Comparison of ENCODE assay signal across 8 cellular contexts in the genomic region with DNA sequence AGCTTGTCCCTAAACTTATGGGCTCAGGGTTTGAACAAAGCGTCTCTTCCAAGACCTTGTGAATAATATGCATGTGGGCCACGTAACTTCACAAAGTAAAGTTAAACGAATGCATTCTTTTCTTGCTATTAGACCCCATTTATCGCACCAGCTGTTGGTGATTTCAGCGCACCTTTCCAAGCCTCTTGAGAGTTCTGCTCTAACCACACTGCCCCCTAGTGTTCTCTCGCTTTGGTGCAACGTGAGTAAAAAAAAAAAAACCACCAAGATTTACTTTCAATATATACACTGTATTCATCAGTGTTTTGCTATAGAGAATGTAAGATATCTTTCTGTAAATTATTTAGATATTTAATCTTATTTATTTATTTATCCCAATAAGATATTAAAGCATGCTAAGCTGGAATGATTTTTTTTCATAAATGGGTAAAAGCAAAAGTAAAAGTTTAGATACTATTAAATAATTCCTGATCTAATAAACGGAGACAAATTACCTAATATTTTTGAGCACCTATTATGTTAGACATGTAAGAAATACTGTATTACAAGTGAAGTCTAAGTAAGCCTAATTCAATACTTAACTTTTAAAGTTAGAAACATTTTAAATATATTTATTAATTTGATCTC.
DNase-seq lines count a peak whose midpoint lies in the region; ATAC-seq, FAIRE-seq and TF ChIP-seq lines count a peak whose summit lies in the region.

No MANE protein-coding gene starts in this region.

- WGBS in lung, 2 donors = 20 to 25% methylated on average over 8 of the region's 8 CpGs

- DNase-seq in NCI-H2107 (lab: John Stamatoyannopoulos, UW) (peak; percentile 50), WERI-Rb-1 (peak; percentile 53), colonic mucosa (peak; percentile 62), lung (ENCODE audit: low spot score) (peak; percentile 57), DMS153 (lab: John Stamatoyannopoulos, UW) (no peak)
- peak; percentile 21 for DNase-seq in stimulated activated CD8-positive, alpha-beta memory T cell treated with anti-CD3 and anti-CD28 coated beads, Interleukin-4, amount 100 ng/mL, for 24 hours (ENCODE audit: low read depth)

- H3K27ac ChIP-seq in WERI-Rb-1 (no peak overlapping the region), colonic mucosa (no peak overlapping the region), lung (ENCODE audit: low read depth in 1 of 2, low read length in 1 of 2) (no peak overlapping the region)

- no peak overlapping the region for H3K9ac ChIP-seq in colonic mucosa (ENCODE audit: low read depth in 2 of 2, low read length in 2 of 2)

- H3K27me3 ChIP-seq in WERI-Rb-1 (ENCODE audit: insufficient read depth, low read depth, severe bottlenecking) = peaks cover 2% of the 10 kb centered on the region
- no peaks in the 10 kb centered on the region for H3K27me3 ChIP-seq in colonic mucosa
- no peaks in the 10 kb centered on the region for H3K27me3 ChIP-seq in lung (ENCODE audit: control insufficient read depth, insufficient read depth)

- no peaks in the 10 kb centered on the region for H3K4me1 ChIP-seq in colonic mucosa
- peaks cover 0 to 2% of the 10 kb centered on the region in 2 donors for H3K4me1 ChIP-seq in lung (ENCODE audit: control insufficient read depth in 2 of 2, insufficient read depth in 2 of 2, low read length in 2 of 2)

- no peaks in the 10 kb centered on the region for H3K9me3 ChIP-seq in WERI-Rb-1 (ENCODE audit: severe bottlenecking)
- H3K9me3 ChIP-seq in colonic mucosa = no peaks in the 10 kb centered on the region
- no peaks in the 10 kb centered on the region for H3K9me3 ChIP-seq in lung (ENCODE audit: control insufficient read depth in 2 of 2, insufficient read depth in 1 of 2, low read length in 1 of 2)

- ATAC-seq in HG02588 (IDR thresholded peaks at IDR 0.05; ENCODE audit: unreplicated experiment) = peak; percentile 67
- peak; percentile 53 for ATAC-seq in lung (ENCODE audit: insufficient read depth, low FRiP score)

- H3K36me3 ChIP-seq in WERI-Rb-1 = no peaks in the 10 kb centered on the region
- H3K36me3 ChIP-seq in colonic mucosa = no peaks in the 10 kb centered on the region
- no peaks in the 10 kb centered on the region for H3K36me3 ChIP-seq in lung (ENCODE audit: control insufficient read depth in 2 of 2, insufficient read depth in 2 of 2, low read length in 2 of 2)

- TF ChIP-seq CTCF in WERI-Rb-1 (IDR thresholded peaks at IDR 0.05; ENCODE audit: low read depth, low read length) = peak; percentile 72
- TF ChIP-seq CTCF in colonic mucosa (IDR thresholded peaks at IDR 0.05) = peak; percentile 77
- peak; percentile 60 for TF ChIP-seq CTCF in lung (IDR thresholded peaks at IDR 0.05; ENCODE audit: control extremely low read depth, extremely low read depth)

- FAIRE-seq in G401.6 (lab: Jason Lieb, UNC) = peak; percentile 97

- H3K4me3 ChIP-seq in WERI-Rb-1 (ENCODE audit: low read depth, low read length) = no peak overlapping the region
- H3K4me3 ChIP-seq in colonic mucosa = no peak overlapping the region
- H3K4me3 ChIP-seq in lung = no peak overlapping the region

- intact Hi-C loops in colonic mucosa (cut with DNase I) = no loop called here
